9 cellular contexts compared by ENCODE assay signal in the genomic region with DNA sequence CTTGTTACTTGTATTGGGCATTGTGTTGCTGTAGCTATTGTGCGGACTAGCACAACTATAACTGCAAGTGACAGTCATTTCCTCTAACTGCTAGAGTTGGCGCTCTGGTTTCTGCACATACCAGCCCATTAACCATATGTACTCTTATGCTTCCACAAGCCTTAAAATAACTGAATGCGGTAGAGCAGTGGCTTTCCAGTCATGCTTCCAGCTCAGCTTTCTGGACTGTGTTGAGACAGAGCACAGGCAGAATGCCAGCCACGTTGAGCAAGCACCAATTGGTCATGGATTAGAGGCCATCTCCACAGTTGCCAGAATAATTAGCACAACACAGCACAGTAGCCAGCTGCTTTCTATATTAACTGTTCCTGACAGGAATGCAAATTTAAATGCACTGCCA. TPM values are rescaled to one million over a fixed set of nuclear protein-coding genes. Genes with fewer than 3 reads are reported as not detected.
DNase-seq lines count a peak whose midpoint lies in the region; ATAC-seq, FAIRE-seq and TF ChIP-seq lines count a peak whose summit lies in the region.
"Had no signal": no experiment of that assay in that cellular context is flagged by ENCODE, and none has a peak within 500 bp of the region (broad histone marks: within the 10 kb centered on the region; RNA-seq: fewer than 3 reads in every experiment).

No MANE protein-coding gene starts in this region.

- CTCF ChIA-PET in MCF 10A (lab: Yijun Ruan, JAX) = interaction anchor here (0.5 to 1.6 kb wide), 8 partner anchors 9 to 1360 kb away, joined by 3 to 10 read pairs (median 3); no protein-coding TSS in a partner anchor

- H3K9me1 ChIP-seq in keratinocyte (ENCODE audit: control insufficient read depth, extremely low read depth, insufficient read depth, low read length) = no peaks in the 10 kb centered on the region

- H3K4me1 Mint-ChIP-seq in MCF 10A (ENCODE audit: insufficient read depth, unreplicated experiment) (peaks cover 19% of the 10 kb centered on the region), CD14-positive monocyte (peaks cover 12% of the 10 kb centered on the region)

- dilution Hi-C loops in keratinocyte (cut with MboI; ENCODE audit: extremely low pct_ligation_motif_present, low sequenced_read_pairs) = no loop called here

- H3K79me2 ChIP-seq in keratinocyte (ENCODE audit: control insufficient read depth, insufficient read depth, low read length) = peaks cover 5% of the 10 kb centered on the region

- H4K20me1 ChIP-seq in keratinocyte (ENCODE audit: control insufficient read depth, extremely low read depth, insufficient read depth, low read length) = no peaks in the 10 kb centered on the region
- H4K20me1 ChIP-seq: BLaER1 had no signal

- POLR2A ChIA-PET in MCF 10A (lab: Yijun Ruan, JAX) = interaction anchor here (0.5 to 3.0 kb wide), 7 partner anchors 10 to 47 kb away, joined by 3 to 23 read pairs (median 3); a partner anchor contains a TSS

- H3K4me3 Mint-ChIP-seq in MCF 10A (ENCODE audit: unreplicated experiment) (peak overlapping the region; percentile 28), CD14-positive monocyte (no peak overlapping the region)

- peak; percentile 66 to 87 for ATAC-seq in upper lobe of left lung (ENCODE audit: low FRiP score in 2 of 2)
- ATAC-seq in GM21515 (IDR thresholded peaks at IDR 0.05; ENCODE audit: unreplicated experiment) = no peak

- H3K36me3 ChIP-seq in keratinocyte (ENCODE audit: control insufficient read depth in 2 of 2, extremely low read depth in 1 of 2, insufficient read depth in 2 of 2, low read length in 2 of 2) (peaks cover 5 to 13% of the 10 kb centered on the region in 2 experiments), upper lobe of left lung (peaks cover 0 to 30% (median 10%) of the 10 kb centered on the region in 4 donors)

- no peaks in the 10 kb centered on the region for H3K9me3 ChIP-seq in keratinocyte (ENCODE audit: control insufficient read depth, low read depth, low read length)
- H3K9me3 ChIP-seq in upper lobe of left lung = no peaks in the 10 kb centered on the region
- H3K9me3 ChIP-seq: BLaER1 had no signal

- TF ChIP-seq CTCF in MCF 10A (IDR thresholded peaks at IDR 0.05; ENCODE audit: unreplicated experiment) (no peak), keratinocyte (optimal IDR thresholded peaks at IDR 0.05 in 1 of 3, IDR thresholded peaks at IDR 0.05 in 1 of 3, conservative IDR thresholded peaks at IDR 0.05 in 1 of 3; ENCODE audit: extremely low read depth in 1 of 3, insufficient read depth in 2 of 3, low read length in 3 of 3) (no peak), upper lobe of left lung (IDR thresholded peaks at IDR 0.05) (no peak), CD14-positive monocyte (IDR thresholded peaks at IDR 0.05) (no peak)

- H3K4me3 ChIP-seq in keratinocyte (ENCODE audit: control insufficient read depth in 2 of 3, extremely low read depth in 1 of 3, insufficient read depth in 2 of 3, low read depth in 1 of 3, low read length in 3 of 3) (no peak overlapping the region), upper lobe of left lung (no peak overlapping the region)
- H3K4me3 ChIP-seq: BLaER1 had no signal

- peak; percentile 51 for FAIRE-seq in keratinocyte (lab: Jason Lieb, UNC)

- peak; percentile 21 to 34 for DNase-seq in NCI-H524 (lab: John Stamatoyannopoulos, UW)
- no peak for DNase-seq in NCI-H524 treated with DMSO at 0.1 percent for 48 hours (lab: John Stamatoyannopoulos, UW)
- peak; percentile 97 for DNase-seq in MCF 10A (ENCODE audit: unreplicated experiment)
- DNase-seq in keratinocyte (ENCODE audit: low read depth, low spot score) = no peak
- peak in 1 of 2 donors; percentile 80 for DNase-seq in upper lobe of left lung
- no peak for DNase-seq in activated CD8-positive, alpha-beta memory T cell treated with anti-CD3 and anti-CD28 coated beads, Interleukin-2, amount 50 U/mL, for 48 hours
- no peak for DNase-seq in CD14-positive monocyte (ENCODE audit: low spot score)

- no peak overlapping the region for H2AFZ ChIP-seq in keratinocyte (ENCODE audit: control insufficient read depth, low read length)

- no TSS peak for BruUV-seq in MCF 10A (replicated peaks; lab: Mats Ljungman, UMichigan)

- 47 to 59% methylated on average over 3 to 4 of the region's 4 CpGs for WGBS in upper lobe of left lung, 2 donors

- peaks cover 16% of the 10 kb centered on the region for H3K4me1 ChIP-seq in keratinocyte (ENCODE audit: control insufficient read depth, extremely low read depth, insufficient read depth, low read length)
- H3K4me1 ChIP-seq in upper lobe of left lung = peaks cover 0 to 12% (median 1%) of the 10 kb centered on the region in 4 donors
- H3K4me1 ChIP-seq: BLaER1 had no signal

- H3K27me3 Mint-ChIP-seq in MCF 10A (ENCODE audit: insufficient read depth, unreplicated experiment) (no peaks in the 10 kb centered on the region), CD14-positive monocyte (ENCODE audit: low read depth in 3 of 3) (no peaks in the 10 kb centered on the region)

- H3K27ac Mint-ChIP-seq in MCF 10A (ENCODE audit: low read depth, unreplicated experiment) = no peak overlapping the region
- peak overlapping the region in 1 of 7 donors; percentile 38 for H3K27ac Mint-ChIP-seq in CD14-positive monocyte

- no peak overlapping the region for H3K4me2 ChIP-seq in keratinocyte (ENCODE audit: control insufficient read depth, extremely low read depth, insufficient read depth, low read depth, low read length)
- H3K4me2 ChIP-seq: BLaER1 had no signal

- H3K27ac ChIP-seq in keratinocyte (ENCODE audit: control insufficient read depth, insufficient read depth, low read length) = no peak overlapping the region
- H3K27ac ChIP-seq in upper lobe of left lung = no peak overlapping the region
- H3K27ac ChIP-seq: BLaER1 had no signal

- no peak for TF ChIP-seq EP300 in upper lobe of left lung (IDR thresholded peaks at IDR 0.05)

- H3K27me3 ChIP-seq in keratinocyte (ENCODE audit: control insufficient read depth, extremely low read depth, insufficient read depth, low read length) = no peaks in the 10 kb centered on the region
- no peaks in the 10 kb centered on the region for H3K27me3 ChIP-seq in upper lobe of left lung
- H3K27me3 ChIP-seq: BLaER1 had no signal

- H3K36me3 Mint-ChIP-seq in MCF 10A (ENCODE audit: insufficient read depth, unreplicated experiment) (peaks cover 27% of the 10 kb centered on the region), CD14-positive monocyte (peaks cover 8 to 11% of the 10 kb centered on the region in 2 donors)

- intact Hi-C loops in MCF 10A (cut with micrococcal nuclease) = loop anchor here (2.0 kb wide), 1 partner anchor 82 kb away; no protein-coding TSS in a partner anchor
- intact Hi-C loops in CD14-positive monocyte (cut with micrococcal nuclease) = no loop called here

- TF ChIP-seq POLR2A in upper lobe of left lung (IDR thresholded peaks at IDR 0.05) = no peak

- H3K9ac ChIP-seq in keratinocyte (ENCODE audit: control insufficient read depth, extremely low read depth, insufficient read depth, low read length) = no peak overlapping the region
- H3K9ac ChIP-seq: BLaER1 had no signal

- H3K9me3 Mint-ChIP-seq in MCF 10A (ENCODE audit: unreplicated experiment) = no peaks in the 10 kb centered on the region
- H3K9me3 Mint-ChIP-seq in CD14-positive monocyte = peaks cover 0 to 2% (median 0%) of the 10 kb centered on the region in 7 donors

RNA-seq across cellular contexts. Expression of a gene that starts 12.2 kb away (rescaled TPM):
- total RNA-seq in MCF 10A (2022) (21.9 and 24.9 TPM in 2 replicates), upper lobe of left lung (10 to 100 TPM; 14.7 to 43.0 (median 23.3) TPM)
- polyA plus RNA-seq in keratinocyte (16.0 to 21.1 TPM (median 18.2 TPM) in 3 replicates), CD14-positive monocyte (1 to 10 TPM; 2.9 to 4.2 TPM)
- polyA plus RNA-seq in keratinocyte (2011; ENCODE audit: low read depth) = 4.7 TPM
- 13.6 and 19.9 TPM in 2 replicates for polyA plus RNA-seq in keratinocyte (2011; cell fraction: cytosol; rRNA removed)
- polyA plus RNA-seq in keratinocyte (2011; cell fraction: nucleus; rRNA removed) = 26.0 and 26.9 TPM in 2 replicates
- 3.8 and 11.4 TPM in 2 replicates for polyA plus RNA-seq in keratinocyte (2012; ENCODE audit: low replicate concordance)
- 9.6 to 39.3 TPM (median 25.0 TPM) in 3 replicates for polyA minus RNA-seq in keratinocyte
- 12.5 TPM for polyA minus RNA-seq in keratinocyte (2011; cell fraction: cytosol; rRNA and poly(A)+ RNA removed)
- polyA minus RNA-seq in keratinocyte (2011; cell fraction: nucleus; rRNA and poly(A)+ RNA removed) = 24.8 and 43.3 TPM in 2 replicates

RNA-seq across cellular contexts. Expression of a gene that starts 12.4 kb away (rescaled TPM):
- total RNA-seq in MCF 10A (2022) (26.3 and 31.8 TPM in 2 replicates), upper lobe of left lung (10 to 100 TPM; 11.5 to 28.5 (median 20.4) TPM)
- polyA plus RNA-seq in keratinocyte (10.9 to 17.6 TPM (median 15.2 TPM) in 3 replicates), CD14-positive monocyte (10 to 100 TPM; 66.3 to 74.0 TPM)
- 23.6 TPM for polyA plus RNA-seq in keratinocyte (2011; ENCODE audit: low read depth)
- polyA plus RNA-seq in keratinocyte (2011; cell fraction: cytosol; rRNA removed) = 8.7 and 17.4 TPM in 2 replicates
- polyA plus RNA-seq in keratinocyte (2011; cell fraction: nucleus; rRNA removed) = 18.9 and 26.3 TPM in 2 replicates
- 17.4 and 21.0 TPM in 2 replicates for polyA plus RNA-seq in keratinocyte (2012; ENCODE audit: low replicate concordance)
- polyA minus RNA-seq in keratinocyte = 4.2 to 10.5 TPM (median 4.4 TPM) in 3 replicates
- 8.1 TPM for polyA minus RNA-seq in keratinocyte (2011; cell fraction: cytosol; rRNA and poly(A)+ RNA removed)
- polyA minus RNA-seq in keratinocyte (2011; cell fraction: nucleus; rRNA and poly(A)+ RNA removed) = 10.8 and 16.0 TPM in 2 replicates

Comparison
In these comparisons a context has a peak if more than half of its experiments do, and no peak if none do; other contexts are left out.
1. DNase-seq: peak in NCI-H524 (2 of 2) and MCF 10A (single experiment); none in NCI-H524 treated with DMSO at 0.1 percent for 48 hours (single experiment), keratinocyte (single experiment), activated CD8-positive, alpha-beta memory T cell treated with anti-CD3 and anti-CD28 coated beads, Interleukin-2, amount 50 U/mL, for 48 hours (single experiment) and CD14-positive monocyte (single experiment).